In genomic region chr16:22813223-22813945, GRCh38 we compare ENCODE assay signal across 8 cellular contexts. TPM values are rescaled to one million over a fixed set of nuclear protein-coding genes. Genes with fewer than 3 reads are reported as not detected.
DNase-seq lines count a peak whose midpoint lies in the region; ATAC-seq and TF ChIP-seq lines count a peak whose summit lies in the region.

No MANE protein-coding gene starts in this region.

- H3K27me3 ChIP-seq in lung (ENCODE audit: control insufficient read depth, insufficient read depth): peaks cover 17% of the 10 kb centered on the region

- ATAC-seq in lung (ENCODE audit: insufficient read depth, low FRiP score): no peak
- no peak for ATAC-seq in stimulated activated memory B cell treated with anti-CD40 and anti-IgM and Interleukin-4, amounts not matched to agents 10 μg/mL and 1 μg/mL and 100 μg/mL, for 72 hours
- ATAC-seq in HG03460 (IDR thresholded peaks at IDR 0.05; ENCODE audit: unreplicated experiment): no peak
- no peak for ATAC-seq in GM19467 (IDR thresholded peaks at IDR 0.05; ENCODE audit: unreplicated experiment)

- peaks cover 0 to 16% of the 10 kb centered on the region in 2 donors for H3K9me3 ChIP-seq in lung (ENCODE audit: control insufficient read depth in 2 of 2, insufficient read depth in 1 of 2, low read length in 1 of 2)

- peak overlapping the region; percentile 67 for H3K4me3 ChIP-seq in coronary artery
- no peak overlapping the region for H3K4me3 ChIP-seq in lung

- H3K36me3 Mint-ChIP-seq in stimulated activated memory B cell treated with anti-CD40 and anti-IgM and Interleukin-4, amounts not matched to agents 10 μg/mL and 1 μg/mL and 100 μg/mL, for 72 hours: no peaks in the 10 kb centered on the region

- peak overlapping the region; percentile 63 for H3K4me3 Mint-ChIP-seq in stimulated activated memory B cell treated with anti-CD40 and anti-IgM and Interleukin-4, amounts not matched to agents 10 μg/mL and 1 μg/mL and 100 μg/mL, for 72 hours

- H3K4me1 Mint-ChIP-seq in stimulated activated memory B cell treated with anti-CD40 and anti-IgM and Interleukin-4, amounts not matched to agents 10 μg/mL and 1 μg/mL and 100 μg/mL, for 72 hours: peaks cover 11% of the 10 kb centered on the region

- TF ChIP-seq CTCF in coronary artery (IDR thresholded peaks at IDR 0.05): peak; percentile 37
- TF ChIP-seq CTCF in lung (IDR thresholded peaks at IDR 0.05; ENCODE audit: control extremely low read depth, extremely low read depth): no peak

- no peaks in the 10 kb centered on the region for H3K9me3 Mint-ChIP-seq in stimulated activated memory B cell treated with anti-CD40 and anti-IgM and Interleukin-4, amounts not matched to agents 10 μg/mL and 1 μg/mL and 100 μg/mL, for 72 hours

- H3K4me1 ChIP-seq in lung (ENCODE audit: control insufficient read depth in 2 of 2, insufficient read depth in 2 of 2, low read length in 2 of 2): peaks cover 0 to 17% of the 10 kb centered on the region in 2 donors

- DNase-seq in ELF-1 (ENCODE audit: low read depth, low spot score) (peak; percentile 90), NCI-H2227 (lab: John Stamatoyannopoulos, UW; ENCODE audit: unreplicated experiment) (peak; percentile 54), coronary artery (ENCODE audit: low spot score) (no peak), lung (ENCODE audit: low spot score) (peak; percentile 34), NCI-H526 treated with DMSO at 0.1 percent for 48 hours (lab: John Stamatoyannopoulos, UW) (no peak)

- 3% methylated on average over 53 to 59 of the region's 59 CpGs for WGBS in lung, 2 donors

- H3K27ac Mint-ChIP-seq in stimulated activated memory B cell treated with anti-CD40 and anti-IgM and Interleukin-4, amounts not matched to agents 10 μg/mL and 1 μg/mL and 100 μg/mL, for 72 hours: no peak overlapping the region

- no peak overlapping the region for H3K27ac ChIP-seq in coronary artery
- no peak overlapping the region for H3K27ac ChIP-seq in lung (ENCODE audit: low read depth in 1 of 2, low read length in 1 of 2)

- H3K36me3 ChIP-seq in lung (ENCODE audit: control insufficient read depth in 2 of 2, insufficient read depth in 2 of 2, low read length in 2 of 2): no peaks in the 10 kb centered on the region

- peaks cover 42% of the 10 kb centered on the region for H3K27me3 Mint-ChIP-seq in stimulated activated memory B cell treated with anti-CD40 and anti-IgM and Interleukin-4, amounts not matched to agents 10 μg/mL and 1 μg/mL and 100 μg/mL, for 72 hours

RNA-seq across cellular contexts. Expression of gene HS3ST2, which starts 0.6 kb away (rescaled TPM):
- total RNA-seq in lung: 1 to 10 TPM in 1 of 2 donors, under 1 TPM in 1; 0.31 to 5.6 TPM
- polyA plus RNA-seq in lung: 1 to 10 TPM; 1.2 to 1.3 TPM

Comparison
In these comparisons a context has a peak if more than half of its experiments do, and no peak if none do; other contexts are left out.
1. DNase-seq: peak in ELF-1 (single experiment), NCI-H2227 (single experiment) and lung (single experiment); none in coronary artery (single experiment) and NCI-H526 treated with DMSO at 0.1 percent for 48 hours (single experiment).